ENCODE assay signal across 8 cellular contexts in genomic region chr4:56907009-56907408, GRCh38. TPM values are rescaled to one million over a fixed set of nuclear protein-coding genes. Genes with fewer than 3 reads are reported as not detected.
DNase-seq lines count a peak whose midpoint lies in the region; ATAC-seq and TF ChIP-seq lines count a peak whose summit lies in the region.

No MANE protein-coding gene starts in this region.

- peak overlapping the region; percentile 87 to 93 (median 89) for H3K4me3 Mint-ChIP-seq in brain

- peaks cover 0 to 30% of the 10 kb centered on the region in 2 donors for H3K4me1 ChIP-seq in right atrium auricular region
- H3K4me1 ChIP-seq in mesodermal cell (ENCODE audit: control insufficient read depth, insufficient read depth, low read length, poor library complexity, severe bottlenecking), result peaks cover 18% of the 10 kb centered on the region
- no peaks in the 10 kb centered on the region for H3K4me1 ChIP-seq in uterus

- H3K27ac Mint-ChIP-seq in brain, result peak overlapping the region; percentile 62 to 85 (median 79)

- TF ChIP-seq POLR2A in uterus (IDR thresholded peaks at IDR 0.05), result no peak

- no peaks in the 10 kb centered on the region for H3K27me3 Mint-ChIP-seq in brain

- TF ChIP-seq CTCF in right atrium auricular region (IDR thresholded peaks at IDR 0.05), result no peak
- TF ChIP-seq CTCF in brain (conservative IDR thresholded peaks at IDR 0.05), result no peak
- no peak for TF ChIP-seq CTCF in uterus (IDR thresholded peaks at IDR 0.05)

- no peak for DNase-seq in right atrium auricular region (ENCODE audit: low spot score)
- DNase-seq in left cardiac atrium, result no peak
- DNase-seq in uterus, result peak in 1 of 2 donors; percentile 17
- no peak for DNase-seq in DMS 273 (lab: John Stamatoyannopoulos, UW; ENCODE audit: unreplicated experiment)

- no peaks in the 10 kb centered on the region for H3K27me3 ChIP-seq in right atrium auricular region
- H3K27me3 ChIP-seq in uterus, result no peaks in the 10 kb centered on the region

- ATAC-seq in left cardiac atrium (no peak), HG02870 (IDR thresholded peaks at IDR 0.05; ENCODE audit: unreplicated experiment) (no peak), GM21381 (IDR thresholded peaks at IDR 0.05; ENCODE audit: unreplicated experiment) (no peak)

- intact Hi-C loops in left cardiac atrium (cut with DNase I), result loop anchor here in 1 of 2 donors (10.0 kb wide), 1 partner anchor 208 kb away; the partner anchor contains the start of gene IGFBP7
- intact Hi-C loops in uterus (cut with DNase I; ENCODE audit: low total_unique reads), result no loop called here

- WGBS in mesodermal cell (ENCODE audit: insufficient coverage in 2 of 2), 2 experiments, result 5 to 8% methylated on average over 4 to 10 of the region's 14 CpGs

- H3K36me3 ChIP-seq in right atrium auricular region, result no peaks in the 10 kb centered on the region
- H3K36me3 ChIP-seq in mesodermal cell (ENCODE audit: control insufficient read depth, insufficient read depth, low read length), result peaks cover 13% of the 10 kb centered on the region
- no peaks in the 10 kb centered on the region for H3K36me3 ChIP-seq in uterus

- peaks cover 40% of the 10 kb centered on the region for H3K4me1 Mint-ChIP-seq in brain

- no peaks in the 10 kb centered on the region for H3K9me3 ChIP-seq in right atrium auricular region
- no peaks in the 10 kb centered on the region for H3K9me3 ChIP-seq in mesodermal cell (ENCODE audit: control insufficient read depth, low read length)
- H3K9me3 ChIP-seq in uterus, result no peaks in the 10 kb centered on the region

- H3K4me3 ChIP-seq in right atrium auricular region (peak overlapping the region; percentile 67 to 84), mesodermal cell (ENCODE audit: extremely low read depth, insufficient read depth, low read length, poor library complexity, severe bottlenecking) (peak overlapping the region; percentile 99), uterus (peak overlapping the region; percentile 51 to 80)

- H3K9me3 Mint-ChIP-seq in brain, result peaks cover 0 to 2% (median 0%) of the 10 kb centered on the region in 5 experiments

- H3K27ac ChIP-seq in right atrium auricular region, result peak overlapping the region; percentile 94 to 98
- H3K27ac ChIP-seq in mesodermal cell (ENCODE audit: low read depth, low read length, severe bottlenecking), result no peak overlapping the region
- H3K27ac ChIP-seq in uterus, result peak overlapping the region; percentile 79 to 87

- peaks cover 9% of the 10 kb centered on the region for H3K36me3 Mint-ChIP-seq in brain

RNA-seq across cellular contexts. Expression of gene REST, which starts 0.7 kb away (rescaled TPM):
- total RNA-seq in right atrium auricular region, result 10 to 100 TPM; 25.4 to 27.8 TPM
- 10 to 100 TPM; 26.2 to 27.9 TPM for total RNA-seq in left cardiac atrium
- 0.41 TPM for polyA plus RNA-seq in brain (ENCODE audit: insufficient read depth, low read depth, low replicate concordance)
- 31.6 TPM for polyA plus RNA-seq in mesodermal cell (2013, experiment 1 of 2)
- polyA plus RNA-seq in mesodermal cell (2013, experiment 2 of 2), result 30.5 TPM
- total RNA-seq in uterus, result 10 to 100 TPM in 3 of 4 donors, 1 to 10 TPM in 1; 9.2 to 82.7 (median 27.4) TPM
